In genomic region chr1:190754769-190755168, GRCh38 we compare ENCODE assay signal across 11 cellular contexts.
DNase-seq lines count a peak whose midpoint lies in the region; ATAC-seq and TF ChIP-seq lines count a peak whose summit lies in the region.
"Had no signal": no experiment of that assay in that cellular context is flagged by ENCODE, and none has a peak within 500 bp of the region (broad histone marks: within the 10 kb centered on the region; RNA-seq: fewer than 3 reads in every experiment).

No MANE protein-coding gene starts in this region.

- H3K9me3 ChIP-seq in tibial nerve (no peaks in the 10 kb centered on the region), colonic mucosa (no peaks in the 10 kb centered on the region)

- 4 to 11% methylated on average over 1 of the region's 1 CpG for WGBS in tibial nerve, 2 donors

- H3K4me3 ChIP-seq in fibroblast of pulmonary artery (replicated peaks; ENCODE audit: low read depth, low read length) (no peak overlapping the region), tibial nerve (no peak overlapping the region), colonic mucosa (no peak overlapping the region)
- H3K4me3 ChIP-seq: SJSA1 had no signal

- H3K4me1 ChIP-seq in tibial nerve: peaks cover 0 to 7% (median 0%) of the 10 kb centered on the region in 4 donors
- H3K4me1 ChIP-seq in colonic mucosa: no peaks in the 10 kb centered on the region
- H3K4me1 ChIP-seq: SJSA1 had no signal

- no peaks in the 10 kb centered on the region for H3K27me3 Mint-ChIP-seq in activated T-helper 17 cell treated with anti-CD3 and anti-CD28 coated beads, Interleukin-2, amount 50 U/mL, for 72 hours

- no peak overlapping the region for H3K4me3 Mint-ChIP-seq in activated T-helper 17 cell treated with anti-CD3 and anti-CD28 coated beads, Interleukin-2, amount 50 U/mL, for 72 hours
- H3K4me3 Mint-ChIP-seq: activated T-cell treated with anti-CD3 and anti-CD28 coated beads, Interleukin-2, amount 50 U/mL, for 4 hours had no signal

- H3K9ac ChIP-seq in colonic mucosa (ENCODE audit: low read depth in 2 of 2, low read length in 2 of 2): no peak overlapping the region

- ATAC-seq in HG03565 (IDR thresholded peaks at IDR 0.05; ENCODE audit: unreplicated experiment): no peak
- ATAC-seq in activated T-helper 17 cell treated with anti-CD3 and anti-CD28 coated beads, Interleukin-2, amount 50 U/mL, for 72 hours (replicated peaks): no peak
- ATAC-seq: activated T-cell treated with anti-CD3 and anti-CD28 coated beads, Interleukin-2, amount 50 U/mL, for 4 hours had no signal

- intact Hi-C loops in colonic mucosa (cut with DNase I): no loop called here

- TF ChIP-seq POLR2A in tibial nerve (IDR thresholded peaks at IDR 0.05): no peak

- H3K27me3 ChIP-seq in tibial nerve (no peaks in the 10 kb centered on the region), colonic mucosa (no peaks in the 10 kb centered on the region)
- H3K27me3 ChIP-seq: SJSA1 had no signal

- peak; percentile 31 for TF ChIP-seq CTCF in fibroblast of pulmonary artery (IDR thresholded peaks at IDR 0.05; ENCODE audit: low read length, missing control alignments)
- TF ChIP-seq CTCF in tibial nerve (IDR thresholded peaks at IDR 0.05): no peak
- TF ChIP-seq CTCF in colonic mucosa (IDR thresholded peaks at IDR 0.05): no peak

- H3K4me1 Mint-ChIP-seq in activated T-helper 17 cell treated with anti-CD3 and anti-CD28 coated beads, Interleukin-2, amount 50 U/mL, for 72 hours: no peaks in the 10 kb centered on the region

- no peak for TF ChIP-seq EP300 in tibial nerve (IDR thresholded peaks at IDR 0.05)

- no peak overlapping the region for H3K27ac Mint-ChIP-seq in activated T-helper 17 cell treated with anti-CD3 and anti-CD28 coated beads, Interleukin-2, amount 50 U/mL, for 72 hours

- H3K36me3 ChIP-seq in tibial nerve (no peaks in the 10 kb centered on the region), colonic mucosa (no peaks in the 10 kb centered on the region)
- H3K36me3 ChIP-seq: SJSA1 had no signal

- H3K9me3 Mint-ChIP-seq in activated T-helper 17 cell treated with anti-CD3 and anti-CD28 coated beads, Interleukin-2, amount 50 U/mL, for 72 hours: peaks cover 4% of the 10 kb centered on the region
- H3K9me3 Mint-ChIP-seq: activated T-cell treated with anti-CD3 and anti-CD28 coated beads, Interleukin-2, amount 50 U/mL, for 4 hours had no signal

- no peak overlapping the region for H3K27ac ChIP-seq in tibial nerve
- no peak overlapping the region for H3K27ac ChIP-seq in colonic mucosa
- H3K27ac ChIP-seq: SJSA1 had no signal

- DNase-seq in CD1c-positive myeloid dendritic cell (ENCODE audit: extremely low spot score) (peak; percentile 13), LoVo (ENCODE audit: low spot score) (peak; percentile 24), RKO (ENCODE audit: low spot score) (peak; percentile 75), fibroblast of pulmonary artery (ENCODE audit: low read depth) (peak; percentile 80), tibial nerve (ENCODE audit: low spot score in 2 of 2) (no peak), colonic mucosa (no peak)
- DNase-seq: activated T-cell treated with anti-CD3 and anti-CD28 coated beads, Interleukin-2, amount 50 U/mL, for 4 hours; stimulated activated CD4-positive, alpha-beta T cell treated with anti-CD3 and anti-CD28 coated beads, Interleukin-4, amount 100 ng/mL, for 24 hours had no signal

- no peaks in the 10 kb centered on the region for H3K36me3 Mint-ChIP-seq in activated T-helper 17 cell treated with anti-CD3 and anti-CD28 coated beads, Interleukin-2, amount 50 U/mL, for 72 hours (ENCODE audit: low read depth)

Comparison
In these comparisons a context has a peak if more than half of its experiments do, and no peak if none do; other contexts are left out.
1. DNase-seq: peak in CD1c-positive myeloid dendritic cell (single experiment), LoVo (single experiment), RKO (single experiment) and fibroblast of pulmonary artery (single experiment); none in tibial nerve (0 of 2) and colonic mucosa (single experiment).